Comparison of ENCODE assay signal across 12 cellular contexts in genomic region chr11:118872403-118872821, GRCh38. TPM values are rescaled to one million over a fixed set of nuclear protein-coding genes. Genes with fewer than 3 reads are reported as not detected.
DNase-seq lines count a peak whose midpoint lies in the region; ATAC-seq, FAIRE-seq and TF ChIP-seq lines count a peak whose summit lies in the region.
"Had no signal": no experiment of that assay in that cellular context is flagged by ENCODE, and none has a peak within 500 bp of the region (broad histone marks: within the 10 kb centered on the region; RNA-seq: fewer than 3 reads in every experiment).

No MANE protein-coding gene starts in this region.

- H3K9ac ChIP-seq in trophoblast cell (ENCODE audit: low read length) (no peak overlapping the region), SK-N-SH (no peak overlapping the region)

- TF ChIP-seq CTCF in OCI-LY7 (conservative IDR thresholded peaks at IDR 0.05; ENCODE audit: low read length) (no peak), SK-N-SH (IDR thresholded peaks at IDR 0.05) (no peak)

- H2AFZ ChIP-seq in OCI-LY7 (ENCODE audit: low read length), result peak overlapping the region; percentile 60
- H2AFZ ChIP-seq in trophoblast cell (ENCODE audit: insufficient read depth, low read length, poor library complexity), result no peak overlapping the region
- no peak overlapping the region for H2AFZ ChIP-seq in SK-N-SH (ENCODE audit: low read depth)

- no peak overlapping the region for H3K14ac ChIP-seq in trophoblast cell (ENCODE audit: low read length)

- TF ChIP-seq EP300 in SK-N-SH (IDR thresholded peaks at IDR 0.05; ENCODE audit: borderline replicate concordance in 1 of 2, low read depth in 1 of 2, low read length in 1 of 2), result no peak

- no peak overlapping the region for H3K18ac ChIP-seq in trophoblast cell (ENCODE audit: low read length)

- H3K79me2 ChIP-seq in OCI-LY7 (ENCODE audit: insufficient read depth, low read depth, low read length) (no peaks in the 10 kb centered on the region), trophoblast cell (ENCODE audit: control insufficient read depth, insufficient read depth, low read length, poor library complexity) (peaks cover 4% of the 10 kb centered on the region), SK-N-SH (ENCODE audit: insufficient read depth) (no peaks in the 10 kb centered on the region)

- no peak overlapping the region for H2BK12ac ChIP-seq in trophoblast cell (ENCODE audit: low read length)

- H3K79me1 ChIP-seq in trophoblast cell (ENCODE audit: low read length), result peaks cover 13% of the 10 kb centered on the region

- H3K4me1 ChIP-seq in OCI-LY7 (ENCODE audit: insufficient read depth, low read length, poor library complexity, severe bottlenecking) (peaks cover 74% of the 10 kb centered on the region), trophoblast cell (ENCODE audit: control insufficient read depth in 1 of 2, insufficient read depth in 2 of 2, low read length in 2 of 2) (peaks cover 17 to 22% of the 10 kb centered on the region in 2 experiments), SK-N-SH (ENCODE audit: control insufficient read depth in 1 of 2, insufficient read depth in 2 of 2, low read depth in 1 of 2, low read length in 1 of 2) (no peaks in the 10 kb centered on the region; a peak in 1 of 4 replicates)

- no peak overlapping the region for H3K23ac ChIP-seq in trophoblast cell (ENCODE audit: low read length)

- no peaks in the 10 kb centered on the region for H4K20me1 ChIP-seq in OCI-LY7 (ENCODE audit: insufficient read depth, low read length)
- no peaks in the 10 kb centered on the region for H4K20me1 ChIP-seq in SK-N-SH (ENCODE audit: insufficient read depth)

- no peak overlapping the region for H3K4ac ChIP-seq in trophoblast cell (ENCODE audit: low read depth, low read length)

- BruUV-seq in OCI-LY7 (replicated peaks; lab: Mats Ljungman, UMichigan), result no TSS peak

- H3K4me2 ChIP-seq in OCI-LY7 (ENCODE audit: low read length) (peak overlapping the region; percentile 69), trophoblast cell (ENCODE audit: low read length) (no peak overlapping the region), SK-N-SH (no peak overlapping the region)

- peak overlapping the region; percentile 16 for H3K27ac ChIP-seq in OCI-LY7 (ENCODE audit: low read depth, low read length, poor library complexity, severe bottlenecking)
- no peak overlapping the region for H3K27ac ChIP-seq in trophoblast cell (ENCODE audit: low read depth, low read length)
- H3K27ac ChIP-seq in SK-N-SH (ENCODE audit: low read depth in 2 of 2, low read length in 1 of 2), result no peak overlapping the region

- H3K4me3 ChIP-seq in OCI-LY7 (ENCODE audit: low read depth, low read length, poor library complexity, severe bottlenecking) (peak overlapping the region; percentile 6), trophoblast cell (ENCODE audit: low read depth, low read length) (no peak overlapping the region), SK-N-SH (ENCODE audit: low read depth in 2 of 2, low read length in 1 of 2) (no peak overlapping the region)

- FAIRE-seq in GM18507 (lab: Jason Lieb, UNC), result peak; percentile 31

- H3K9me2 ChIP-seq in OCI-LY7 (ENCODE audit: insufficient read depth, low read length), result no peaks in the 10 kb centered on the region
- H3K9me2 ChIP-seq in SK-N-SH, result no peaks in the 10 kb centered on the region

- H2BK5ac ChIP-seq in trophoblast cell (ENCODE audit: low read depth, low read length, poor library complexity), result no peak overlapping the region

- no peak overlapping the region for H4K12ac ChIP-seq in trophoblast cell (ENCODE audit: low read depth, low read length)

- no peak for ATAC-seq in GM19328 (IDR thresholded peaks at IDR 0.05; ENCODE audit: unreplicated experiment)

- no peak overlapping the region for H4K91ac ChIP-seq in trophoblast cell (ENCODE audit: low read depth, low read length)

- H3K9me3 ChIP-seq in OCI-LY7 (ENCODE audit: low read length) (no peaks in the 10 kb centered on the region), trophoblast cell (ENCODE audit: insufficient read depth, low read depth, low read length) (peaks cover 5% of the 10 kb centered on the region), SK-N-SH (no peaks in the 10 kb centered on the region)

- no peaks in the 10 kb centered on the region for H3K27me3 ChIP-seq in trophoblast cell (ENCODE audit: insufficient read depth, low read length)
- H3K27me3 ChIP-seq in SK-N-SH (ENCODE audit: insufficient read depth), result no peaks in the 10 kb centered on the region

- peak overlapping the region; percentile 53 for H2AK5ac ChIP-seq in trophoblast cell (ENCODE audit: low read length)

- H3F3A ChIP-seq in SK-N-SH (replicated peaks; ENCODE audit: insufficient read depth), result no peaks in the 10 kb centered on the region

- intact Hi-C loops in OCI-LY7 (cut with micrococcal nuclease; ENCODE audit: unreplicated experiment), result no loop called here

- POLR2A ChIA-PET in OCI-LY7 (lab: Charles Lee), result interaction anchor here (0.6 to 1.6 kb wide), 5 partner anchors 12 to 81 kb away, joined by 3 to 7 read pairs (median 4); partner anchors contain the start of genes CXCR5 and DDX6
- POLR2A ChIA-PET in SK-N-SH (lab: Yijun Ruan, JAX), result no interaction called here

- no peaks in the 10 kb centered on the region for H3K36me3 ChIP-seq in OCI-LY7 (ENCODE audit: insufficient read depth, low read length)
- no peaks in the 10 kb centered on the region for H3K36me3 ChIP-seq in trophoblast cell (ENCODE audit: control insufficient read depth in 1 of 2, insufficient read depth in 2 of 2, low read length in 2 of 2)
- no peaks in the 10 kb centered on the region for H3K36me3 ChIP-seq in SK-N-SH (replicated peaks in 1 of 2; ENCODE audit: control insufficient read depth in 1 of 2, insufficient read depth in 2 of 2, low read length in 1 of 2)

- H2BK120ac ChIP-seq in trophoblast cell (ENCODE audit: insufficient read depth, low read length, poor library complexity), result no peak overlapping the region

- CTCF ChIA-PET in OCI-LY7 (lab: Charles Lee; ENCODE audit: unreplicated experiment) (interaction anchor here (1.4 kb wide), 1 partner anchor 23 kb away, joined by 7 read pairs; no protein-coding TSS in a partner anchor), SK-N-SH (lab: Yijun Ruan, JAX) (interaction anchor here (1.4 kb wide), 1 partner anchor 58 kb away, joined by 4 read pairs; no protein-coding TSS in a partner anchor)

- DNase-seq in GM18507 (ENCODE audit: extremely low spot score, insufficient read length, low read depth) (no peak), OCI-LY7 (ENCODE audit: low spot score) (no peak), trophoblast cell (no peak), SK-N-SH (no peak), DMS114 treated with DMSO at 0.1 percent for 48 hours (lab: John Stamatoyannopoulos, UW; ENCODE audit: unreplicated experiment) (no peak), AG08395 (ENCODE audit: low spot score) (no peak)
- DNase-seq in activated effector memory CD4-positive, alpha-beta T cell treated with Interleukin-2 at 50 U/mL for 16 hours, result peak; percentile 51
- DNase-seq: kidney glomerular epithelial cell, NCI-H2029 treated with DMSO at 0.1 percent for 48 hours, SHP77 treated with DMSO at 0.1 percent for 48 hours had no signal

- no CpG with 5 or more reads among the region's 17 CpGs for WGBS in trophoblast cell (ENCODE audit: extremely low coverage, insufficient coverage, insufficient read length)
- WGBS in SK-N-SH (ENCODE audit: low lambda C conversion rate), result 91% methylated on average over 10 of the region's 17 CpGs

- no peak for TF ChIP-seq RAD21 in SK-N-SH (IDR thresholded peaks at IDR 0.05; ENCODE audit: low read length)

- H4K8ac ChIP-seq in trophoblast cell (ENCODE audit: low read depth, low read length), result no peak overlapping the region

TF ChIP-seq in SK-N-SH, 30 proteins besides CTCF, POLR2A, EP300 and RAD21 (continues in another document):
- TF ChIP-seq SIN3A (IDR thresholded peaks at IDR 0.05; ENCODE audit: borderline replicate concordance, low read depth, low read length) (no peak), ELF1 (IDR thresholded peaks at IDR 0.05) (no peak), EZH2phosphoT487 (IDR thresholded peaks at IDR 0.05; ENCODE audit: borderline replicate concordance, low read depth) (no peak), RXRA (IDR thresholded peaks at IDR 0.05; ENCODE audit: borderline replicate concordance, low read depth) (no peak), MXI1 (IDR thresholded peaks at IDR 0.05; ENCODE audit: low read depth, low read length) (no peak), USF2 (IDR thresholded peaks at IDR 0.05; ENCODE audit: borderline replicate concordance, low read depth, low read length) (no peak), JUND (IDR thresholded peaks at IDR 0.05) (no peak), USF1 (IDR thresholded peaks at IDR 0.05; ENCODE audit: borderline replicate concordance, low read depth) (no peak), GATA2 (CRISPR knock-in tag; IDR thresholded peaks at IDR 0.05) (no peak)

RNA-seq across cellular contexts. Expression of gene CXCR5, which starts 11.3 kb away (rescaled TPM):
- total RNA-seq in OCI-LY7 (2014; rRNA removed; shearing (Covaris generic)), result 1.4 and 3.3 TPM in 2 replicates
- total RNA-seq in OCI-LY7 (2022), result 7.1 and 7.3 TPM in 2 replicates
- polyA plus RNA-seq in trophoblast cell (2013), result 0.03 and 0.06 TPM in 2 replicates
- 0.02 TPM in 1 of 2 replicates, not detected in the other for polyA plus RNA-seq in SK-N-SH (2012; rRNA removed)
- not detected in 2 replicates for polyA plus RNA-seq in SK-N-SH (2012; cell fraction: cytosol; rRNA removed)
- not detected in 2 replicates for polyA plus RNA-seq in SK-N-SH (2012; cell fraction: nucleus; rRNA removed)
- total RNA-seq: renal cortical epithelial cell had no signal

RNA-seq across cellular contexts. Expression of gene BCL9L, which starts 53.3 kb away (rescaled TPM):
- total RNA-seq in OCI-LY7 (2014; rRNA removed; shearing (Covaris generic)), result 3.7 and 6.4 TPM in 2 replicates
- total RNA-seq in OCI-LY7 (2022), result 14.8 and 16.6 TPM in 2 replicates
- 187 and 191 TPM in 2 replicates for polyA plus RNA-seq in trophoblast cell (2013)
- 4.5 and 12.1 TPM in 2 replicates for polyA plus RNA-seq in SK-N-SH (2012; rRNA removed)
- polyA plus RNA-seq in SK-N-SH (2012; cell fraction: cytosol; rRNA removed), result 4.6 and 8.6 TPM in 2 replicates
- polyA plus RNA-seq in SK-N-SH (2012; cell fraction: nucleus; rRNA removed), result 21.7 and 24.0 TPM in 2 replicates
